ENCODE assay signal across 35 cellular contexts in the genomic region with DNA sequence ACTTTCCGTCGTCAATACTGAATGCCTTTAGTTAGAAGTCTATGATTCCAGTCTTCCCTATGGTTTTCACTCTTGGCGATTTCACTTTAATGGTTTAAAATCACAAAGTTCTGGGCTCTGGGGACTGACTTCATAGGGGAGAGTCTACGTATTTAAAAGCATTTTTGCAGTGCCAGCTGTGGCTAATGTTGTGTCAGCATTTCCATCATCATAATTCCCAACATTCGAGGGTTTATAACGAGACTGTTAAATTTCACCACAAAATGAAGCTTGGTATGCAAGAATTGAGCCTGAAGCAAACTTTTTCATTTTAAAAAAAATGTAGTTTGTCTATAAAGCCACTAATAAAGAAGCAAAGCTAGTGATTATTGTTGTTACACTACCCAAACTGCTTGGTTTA.
DNase-seq lines count a peak whose midpoint lies in the region; ATAC-seq and TF ChIP-seq lines count a peak whose summit lies in the region.
"Had no signal": no experiment of that assay in that cellular context is flagged by ENCODE, and none has a peak within 500 bp of the region (broad histone marks: within the 10 kb centered on the region; RNA-seq: fewer than 3 reads in every experiment).

No MANE protein-coding gene starts in this region.

- ATAC-seq in SK-N-SH treated with all-trans-retinoic acid at 6 μM for 48 hours (no peak), GM18519 (IDR thresholded peaks at IDR 0.05; ENCODE audit: low FRiP score, unreplicated experiment) (no peak), aorta (ENCODE audit: low FRiP score) (no peak)
- ATAC-seq: activated naive CD8-positive, alpha-beta T cell treated with anti-CD3 and anti-CD28 coated beads, Interleukin-2, amount 50 U/mL, for 24 hours; body of pancreas; lower lobe of right lung; mucosa of descending colon; natural killer cell treated with Interleukin-12 subunit alpha and Interleukin-12 subunit beta and Interleukin-15 and Interleukin-18, amount 100 ng/mL, for 72 hours; right cardiac atrium; stimulated activated naive B cell treated with anti-CD40 and anti-IgM and Interleukin-4, amounts not matched to agents 10 μg/mL and 1 μg/mL and 100 μg/mL, for 72 hours had no signal

- H3K9me2 ChIP-seq in SK-N-SH: no peaks in the 10 kb centered on the region

- H3K79me2 ChIP-seq in SK-N-SH (ENCODE audit: insufficient read depth) (peaks cover 3% of the 10 kb centered on the region; the same call in 1 of the 2 replicates), mesendoderm (ENCODE audit: control insufficient read depth, insufficient read depth, low read length) (peaks cover 18% of the 10 kb centered on the region)
- H3K79me2 ChIP-seq: parathyroid adenoma had no signal

- no peak overlapping the region for H3K4ac ChIP-seq in mesendoderm (ENCODE audit: low read depth, low read length)

- H4K8ac ChIP-seq in mesendoderm (ENCODE audit: low read depth, low read length): no peak overlapping the region

- H3K9me3 ChIP-seq in SK-N-SH (no peaks in the 10 kb centered on the region), aorta (ENCODE audit: control insufficient read depth, low read length) (no peaks in the 10 kb centered on the region)
- H3K9me3 ChIP-seq: body of pancreas, lower lobe of right lung, mucosa of descending colon, suprapubic skin had no signal

- H4K20me1 ChIP-seq in SK-N-SH (ENCODE audit: insufficient read depth): no peaks in the 10 kb centered on the region

- WGBS in SK-N-SH (ENCODE audit: low lambda C conversion rate): 68% methylated on average over 6 of the region's 6 CpGs
- no CpG with 5 or more reads among the region's 6 CpGs for WGBS in mesendoderm (ENCODE audit: extremely low coverage, insufficient coverage, low lambda C conversion rate)
- WGBS in aorta, 2 donors: 56 to 78% methylated on average over 6 of the region's 6 CpGs

- H3K27ac ChIP-seq in SK-N-SH (ENCODE audit: low read depth in 2 of 2, low read length in 1 of 2): peak overlapping the region; percentile 3 to 62; a peak in 3 of 4 replicates
- peak overlapping the region; percentile 64 for H3K27ac ChIP-seq in mesendoderm (ENCODE audit: low read depth, low read length)
- H3K27ac ChIP-seq in aorta (ENCODE audit: low read depth in 1 of 2, low read length in 2 of 2): no peak overlapping the region
- H3K27ac ChIP-seq: 22Rv1, body of pancreas, lower lobe of right lung, parathyroid adenoma, suprapubic skin, VCaP had no signal

- no peak overlapping the region for H3K4me2 ChIP-seq in SK-N-SH
- H3K4me2 ChIP-seq in mesendoderm (ENCODE audit: low read length): no peak overlapping the region

- H3K23ac ChIP-seq in mesendoderm (ENCODE audit: low read length): no peak overlapping the region

- TF ChIP-seq RAD21 in SK-N-SH (IDR thresholded peaks at IDR 0.05; ENCODE audit: low read length): no peak

- DNase-seq in SK-N-SH: no peak
- peak; percentile 46 for DNase-seq in astrocyte of the hippocampus (ENCODE audit: low read depth, low spot score)
- no peak for DNase-seq in mesendoderm
- DNase-seq in DMS153 treated with DMSO at 0.1 percent for 48 hours (lab: John Stamatoyannopoulos, UW; ENCODE audit: unreplicated experiment): no peak
- no peak for DNase-seq in HuH-7.5 (ENCODE audit: low spot score)
- no peak for DNase-seq in aorta
- DNase-seq: activated CD4-positive, alpha-beta T cell treated with anti-CD3 and anti-CD28 coated beads, Interleukin-2, amount 10 ng/mL, durations not matched to agents 24 days and 14 days; activated gamma-delta T cell treated with Interleukin-2 at 50 U/mL for 16 hours; activated naive CD8-positive, alpha-beta T cell treated with anti-CD3 and anti-CD28 coated beads, Interleukin-2, amount 50 U/mL, for 24 hours; activated T-cell treated with anti-CD3 and anti-CD28 coated beads, Interleukin-2, amount 50 U/mL, for 1 hour; AML-193; body of pancreas; CD8-positive, alpha-beta memory T cell; dermis blood vessel endothelial cell; DMS153; GDM1; lower lobe of right lung; mucosa of descending colon; NCI-H1105; NCI-H187 treated with DMSO at 0.1 percent for 48 hours; NCI-H2171 treated with DMSO at 0.1 percent for 48 hours; NCI-H524 treated with DMSO at 0.1 percent for 48 hours; right cardiac atrium; SHP77; stimulated activated CD4-positive, alpha-beta T cell treated with anti-CD3 and anti-CD28 coated beads, Interleukin-4, amount 100 ng/mL, for 24 hours; stimulated activated naive B cell treated with anti-CD40 and anti-IgM and Interleukin-4, amounts not matched to agents 10 μg/mL and 1 μg/mL and 100 μg/mL, for 72 hours; SW 1271; T-helper 9 cell had no signal

- H3F3A ChIP-seq in SK-N-SH (replicated peaks; ENCODE audit: insufficient read depth): peaks cover 13% of the 10 kb centered on the region

- H3K36me3 ChIP-seq in SK-N-SH (replicated peaks in 1 of 2; ENCODE audit: control insufficient read depth in 1 of 2, insufficient read depth in 2 of 2, low read length in 1 of 2) (no peaks in the 10 kb centered on the region), mesendoderm (ENCODE audit: control insufficient read depth, insufficient read depth, low read length) (no peaks in the 10 kb centered on the region), aorta (ENCODE audit: control insufficient read depth in 1 of 2, insufficient read depth in 2 of 2, low read length in 1 of 2) (no peaks in the 10 kb centered on the region)
- H3K36me3 ChIP-seq: lower lobe of right lung, suprapubic skin had no signal

- no peak overlapping the region for H4K5ac ChIP-seq in mesendoderm (ENCODE audit: low read length)

- H3K79me1 ChIP-seq in mesendoderm (ENCODE audit: low read length): peaks cover 10% of the 10 kb centered on the region

- no peak overlapping the region for H2BK5ac ChIP-seq in mesendoderm (ENCODE audit: low read length)

- intact Hi-C loops in aorta (cut with DNase I): no loop called here

- H2BK120ac ChIP-seq in mesendoderm (ENCODE audit: low read depth, low read length): peak overlapping the region; percentile 61

- no peak overlapping the region for H2BK15ac ChIP-seq in mesendoderm (replicated peaks; ENCODE audit: low read depth)

- no peak for TF ChIP-seq EP300 in SK-N-SH (IDR thresholded peaks at IDR 0.05; ENCODE audit: borderline replicate concordance in 1 of 2, low read depth in 1 of 2, low read length in 1 of 2)

- H3K4me3 ChIP-seq in SK-N-SH (ENCODE audit: low read depth in 2 of 2, low read length in 1 of 2) (0 out of 4 replicates have a peak overlapping the region, but pooled peaks of 1 of the 2 experiments have one; percentile 7), mesendoderm (ENCODE audit: low read length) (no peak overlapping the region), aorta (ENCODE audit: low read length in 2 of 2) (no peak overlapping the region)
- H3K4me3 ChIP-seq: body of pancreas, lower lobe of right lung, mucosa of descending colon, suprapubic skin had no signal

- H3K27me3 ChIP-seq in SK-N-SH (ENCODE audit: insufficient read depth) (no peaks in the 10 kb centered on the region), mesendoderm (ENCODE audit: insufficient read depth, low read length, poor library complexity) (no peaks in the 10 kb centered on the region), aorta (ENCODE audit: control insufficient read depth in 1 of 2, insufficient read depth in 2 of 2, low read length in 1 of 2) (no peaks in the 10 kb centered on the region)
- H3K27me3 ChIP-seq: body of pancreas, suprapubic skin had no signal

- POLR2A ChIA-PET in SK-N-SH (lab: Yijun Ruan, JAX): no interaction called here

- H2AK5ac ChIP-seq in mesendoderm (ENCODE audit: low read length): no peak overlapping the region

- H3K4me1 ChIP-seq in SK-N-SH (ENCODE audit: control insufficient read depth in 1 of 2, insufficient read depth in 2 of 2, low read depth in 1 of 2, low read length in 1 of 2): peaks cover 13% of the 10 kb centered on the region in 2 experiments; a peak in 3 of 4 replicates
- H3K4me1 ChIP-seq in mesendoderm (ENCODE audit: control insufficient read depth, low read depth, low read length): peaks cover 8% of the 10 kb centered on the region
- H3K4me1 ChIP-seq in aorta (ENCODE audit: control insufficient read depth in 1 of 2, insufficient read depth in 2 of 2, low read length in 2 of 2): peaks cover 0 to 3% of the 10 kb centered on the region in 2 donors
- H3K4me1 ChIP-seq: body of pancreas, lower lobe of right lung, parathyroid adenoma had no signal

- peak overlapping the region; percentile 92 for H3K18ac ChIP-seq in mesendoderm (ENCODE audit: low read length)

- no peak overlapping the region for H2AFZ ChIP-seq in SK-N-SH (ENCODE audit: low read depth)
- H2AFZ ChIP-seq: parathyroid adenoma had no signal

- H3K56ac ChIP-seq in mesendoderm (ENCODE audit: low read length): peak overlapping the region; percentile 1

- TF ChIP-seq CTCF in SK-N-SH (IDR thresholded peaks at IDR 0.05): no peak

- H3K9ac ChIP-seq in SK-N-SH (no peak overlapping the region), mesendoderm (ENCODE audit: low read length) (no peak overlapping the region)
- H3K9ac ChIP-seq: parathyroid adenoma had no signal

- CTCF ChIA-PET in SK-N-SH (lab: Yijun Ruan, JAX): interaction anchor here (1.5 to 4.1 kb wide), 2 partner anchors 10 to 11 kb away, joined by 4 to 17 read pairs; no protein-coding TSS in a partner anchor

TF ChIP-seq in SK-N-SH, 30 proteins besides CTCF, POLR2A, EP300 and RAD21:
- TF ChIP-seq POLR2AphosphoS5 (IDR thresholded peaks at IDR 0.05; ENCODE audit: low read depth, low read length): no peak

TF ChIP-seq in SK-N-SH treated with all-trans-retinoic acid at 6 μM for 48 hours, 23 proteins besides CTCF, POLR2A, EP300 and RAD21 (continues in another document):
- TF ChIP-seq CSDC2 (CRISPR knock-in tag; IDR thresholded peaks at IDR 0.05) (no peak), OSR1 (CRISPR knock-in tag; IDR thresholded peaks at IDR 0.05) (no peak), BACH2 (CRISPR knock-in tag; IDR thresholded peaks at IDR 0.05; ENCODE audit: borderline replicate concordance) (no peak), ZNF565 (CRISPR knock-in tag; conservative IDR thresholded peaks at IDR 0.05; ENCODE audit: low read depth) (no peak)

Comparison
In these comparisons a context has a peak if more than half of its experiments do, and no peak if none do; other contexts are left out.
1. H3K27ac ChIP-seq: peak in SK-N-SH (2 of 2) and mesendoderm (single experiment); none in aorta (0 of 2).